1 cellular context compared by ENCODE assay signal in genomic region chr1:39407889-39408640, GRCh38.
TF ChIP-seq lines count a peak whose summit lies in the region.

No MANE protein-coding gene starts in this region.

TF ChIP-seq in GM12878, 131 proteins besides CTCF, POLR2A, EP300 and RAD21 (continued from another document):
- TF ChIP-seq ZBTB4 (CRISPR knock-in tag; IDR thresholded peaks at IDR 0.05) = no peak
- no peak for TF ChIP-seq ZNF592 (IDR thresholded peaks at IDR 0.05)
- no peak for TF ChIP-seq MYC (IDR thresholded peaks at IDR 0.05; ENCODE audit: insufficient read depth, insufficient read length, insufficient replicate concordance, low read length, severe bottlenecking)
- TF ChIP-seq HDGF (IDR thresholded peaks at IDR 0.05) = no peak
- 0 out of 2 replicates have a peak, but pooled peaks have one; percentile 5 for TF ChIP-seq BACH1 (IDR thresholded peaks at IDR 0.05; ENCODE audit: borderline replicate concordance)
- no peak for TF ChIP-seq IRF3 (IDR thresholded peaks at IDR 0.05)
- peak; percentile 46; the same call in 1 of the 2 replicates for TF ChIP-seq EED (IDR thresholded peaks at IDR 0.05; ENCODE audit: low read depth)
- TF ChIP-seq ATF7 (IDR thresholded peaks at IDR 0.05; ENCODE audit: low read depth) = no peak
- TF ChIP-seq ZNF384 (IDR thresholded peaks at IDR 0.05; ENCODE audit: borderline replicate concordance, low read depth, low read length) = no peak
- TF ChIP-seq TAF1 (IDR thresholded peaks at IDR 0.05; ENCODE audit: borderline replicate concordance, low read depth, low read length) = no peak
- no peak for TF ChIP-seq PRDM15 (CRISPR knock-in tag; IDR thresholded peaks at IDR 0.05)
